In genomic region chr1:36625253-36625958, GRCh38 we compare ENCODE assay signal across 1 cellular context.
TF ChIP-seq lines count a peak whose summit lies in the region.

No MANE protein-coding gene starts in this region.

TF ChIP-seq in SK-N-SH, 30 proteins besides CTCF, POLR2A, EP300 and RAD21 (continued from another document):
- TF ChIP-seq, protein P1, sequence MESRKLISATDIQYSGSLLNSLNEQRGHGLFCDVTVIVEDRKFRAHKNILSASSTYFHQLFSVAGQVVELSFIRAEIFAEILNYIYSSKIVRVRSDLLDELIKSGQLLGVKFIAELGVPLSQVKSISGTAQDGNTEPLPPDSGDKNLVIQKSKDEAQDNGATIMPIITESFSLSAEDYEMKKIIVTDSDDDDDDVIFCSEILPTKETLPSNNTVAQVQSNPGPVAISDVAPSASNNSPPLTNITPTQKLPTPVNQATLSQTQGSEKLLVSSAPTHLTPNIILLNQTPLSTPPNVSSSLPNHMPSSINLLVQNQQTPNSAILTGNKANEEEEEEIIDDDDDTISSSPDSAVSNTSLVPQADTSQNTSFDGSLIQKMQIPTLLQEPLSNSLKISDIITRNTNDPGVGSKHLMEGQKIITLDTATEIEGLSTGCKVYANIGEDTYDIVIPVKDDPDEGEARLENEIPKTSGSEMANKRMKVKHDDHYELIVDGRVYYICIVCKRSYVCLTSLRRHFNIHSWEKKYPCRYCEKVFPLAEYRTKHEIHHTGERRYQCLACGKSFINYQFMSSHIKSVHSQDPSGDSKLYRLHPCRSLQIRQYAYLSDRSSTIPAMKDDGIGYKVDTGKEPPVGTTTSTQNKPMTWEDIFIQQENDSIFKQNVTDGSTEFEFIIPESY (IDR thresholded peaks at IDR 0.05; ENCODE audit: borderline replicate concordance, low read depth) = no peak
- TF ChIP-seq RXRA (IDR thresholded peaks at IDR 0.05; ENCODE audit: borderline replicate concordance, low read depth) (no peak), EZH2phosphoT487 (IDR thresholded peaks at IDR 0.05; ENCODE audit: borderline replicate concordance, low read depth) (no peak), USF1 (IDR thresholded peaks at IDR 0.05; ENCODE audit: borderline replicate concordance, low read depth) (no peak), REST (IDR thresholded peaks at IDR 0.05; ENCODE audit: low read depth, low read length) (no peak), JUND (IDR thresholded peaks at IDR 0.05) (no peak), TAF1 (IDR thresholded peaks at IDR 0.05; ENCODE audit: borderline replicate concordance, low read depth, low read length) (no peak), FOXJ3 (CRISPR knock-in tag; IDR thresholded peaks at IDR 0.05) (no peak), FOXM1 (IDR thresholded peaks at IDR 0.05; ENCODE audit: low read depth) (no peak), POLR2AphosphoS5 (IDR thresholded peaks at IDR 0.05; ENCODE audit: low read depth, low read length) (no peak)
